Comparison of ENCODE assay signal across 18 cellular contexts in the genomic region with DNA sequence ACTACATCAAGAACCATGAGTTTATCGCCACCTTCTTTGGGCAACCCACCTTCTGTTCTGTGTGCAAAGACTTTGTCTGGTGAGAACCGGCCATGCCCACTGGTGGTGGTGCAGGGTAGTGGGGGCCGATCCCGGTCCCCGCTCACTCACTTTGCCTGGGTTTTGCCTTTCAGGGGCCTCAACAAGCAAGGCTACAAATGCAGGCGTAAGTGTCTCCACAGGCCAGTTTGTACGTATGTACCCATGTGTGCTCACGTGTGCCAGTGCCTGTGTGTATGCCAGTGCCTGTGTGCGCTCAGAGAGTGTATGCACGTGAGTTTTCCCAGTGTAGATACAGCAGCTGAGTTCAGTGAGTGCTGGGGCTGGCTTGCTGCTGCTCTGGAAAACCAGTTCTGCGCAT. TPM values are rescaled to one million over a fixed set of nuclear protein-coding genes. Genes with fewer than 3 reads are reported as not detected.
DNase-seq lines count a peak whose midpoint lies in the region; ATAC-seq, FAIRE-seq and TF ChIP-seq lines count a peak whose summit lies in the region.
"Had no signal": no experiment of that assay in that cellular context is flagged by ENCODE, and none has a peak within 500 bp of the region (broad histone marks: within the 10 kb centered on the region; RNA-seq: fewer than 3 reads in every experiment).

No MANE protein-coding gene starts in this region.

- H3K27me3 Mint-ChIP-seq in IgD-negative memory B cell = no peaks in the 10 kb centered on the region

- H3K4me2 ChIP-seq in BLaER1 (peak overlapping the region; percentile 93), GM12878 (ENCODE audit: control insufficient read depth, insufficient read depth) (no peak overlapping the region)

- no peak for TF ChIP-seq EP300 in GM12878 (IDR thresholded peaks at IDR 0.05; ENCODE audit: borderline replicate concordance in 1 of 2, control insufficient read depth in 1 of 2, low read depth in 2 of 2, low read length in 2 of 2)

- no peak for ATAC-seq in GM12878

- H3K36me3 ChIP-seq in BLaER1 (peaks cover 92% of the 10 kb centered on the region), GM12878 (ENCODE audit: control insufficient read depth in 2 of 2, insufficient read depth in 2 of 2, low read length in 1 of 2) (peaks cover 35 to 52% of the 10 kb centered on the region in 2 experiments), neutrophil (peaks cover 87% of the 10 kb centered on the region)

- 94% methylated on average over 11 of the region's 11 CpGs for WGBS in GM12878 (ENCODE audit: insufficient coverage, insufficient replicate concordance, low lambda C conversion rate, missing lambda C conversion rate)

- no peaks in the 10 kb centered on the region for H3K27me3 ChIP-seq in BLaER1
- no peaks in the 10 kb centered on the region for H3K27me3 ChIP-seq in GM12878 (replicated peaks in 1 of 2; ENCODE audit: control insufficient read depth in 2 of 2, insufficient read depth in 2 of 2, low read length in 1 of 2)
- no peaks in the 10 kb centered on the region for H3K27me3 ChIP-seq in neutrophil
- H3K27me3 ChIP-seq: Peyer's patch had no signal

- H3K9me3 Mint-ChIP-seq in IgD-negative memory B cell = no peaks in the 10 kb centered on the region

- in situ Hi-C loops in GM12878 (cut with MboI) = no loop called here

- H3K27ac Mint-ChIP-seq in IgD-negative memory B cell = peak overlapping the region; percentile 59 to 93 (median 79)

- no peak for FAIRE-seq in GM12878 (lab: Jason Lieb, UNC)
- FAIRE-seq: H54 had no signal

- TF ChIP-seq POLR2A in GM12878 (IDR thresholded peaks at IDR 0.05; ENCODE audit: low read depth, low read length) = no peak; the same call in 1 of the 2 replicates

- H3K4me3 Mint-ChIP-seq in IgD-negative memory B cell = peak overlapping the region in 2 of 4 donors; percentile 69 to 88

- H4K20me1 ChIP-seq in BLaER1 (peaks cover 57% of the 10 kb centered on the region), GM12878 (ENCODE audit: control insufficient read depth, insufficient read depth) (no peaks in the 10 kb centered on the region)

- H3K4me3 ChIP-seq in BLaER1 (no peak overlapping the region), GM12878 (no peak overlapping the region), neutrophil (ENCODE audit: low read depth in 1 of 2, low read length in 1 of 2) (no peak overlapping the region)
- H3K4me3 ChIP-seq: Peyer's patch, SK-N-MC had no signal

- peaks cover 21% of the 10 kb centered on the region for H3K79me2 ChIP-seq in GM12878 (ENCODE audit: control insufficient read depth, insufficient read depth, low read length)

- H3K9ac ChIP-seq in BLaER1 (no peak overlapping the region), GM12878 (ENCODE audit: control insufficient read depth, insufficient read depth, low read length) (no peak overlapping the region)

- POLR2A ChIA-PET in GM12878 (lab: Charles Lee) = interaction anchor here (1.0 to 3.1 kb wide), 6 partner anchors 8 to 44 kb away, joined by 3 to 22 read pairs (median 5); no protein-coding TSS in a partner anchor

- H2AFZ ChIP-seq in GM12878 (ENCODE audit: control insufficient read depth, low read depth, low read length) = no peak overlapping the region

- TF ChIP-seq CTCF in GM12878 (IDR thresholded peaks at IDR 0.05 in 2 of 3, conservative IDR thresholded peaks at IDR 0.05 in 1 of 3; ENCODE audit: control insufficient read depth in 2 of 3, extremely low read depth in 1 of 3, insufficient read depth in 1 of 3, low read depth in 3 of 3, low read length in 3 of 3) (no peak), neutrophil (IDR thresholded peaks at IDR 0.05) (no peak)

- H3K9me3 ChIP-seq in BLaER1 (no peaks in the 10 kb centered on the region), GM12878 (replicated peaks; ENCODE audit: control insufficient read depth, insufficient read depth, low read length) (no peaks in the 10 kb centered on the region), neutrophil (no peaks in the 10 kb centered on the region)
- H3K9me3 ChIP-seq: Peyer's patch had no signal

- intact Hi-C loops in GM12878 (cut with micrococcal nuclease; ENCODE audit: unreplicated experiment) = no loop called here

- RAD21 ChIA-PET in GM12878 (lab: Charles Lee; ENCODE audit: unreplicated experiment) = interaction anchor here (2.7 to 3.3 kb wide), 2 partner anchors 12 to 15 kb away, joined by 27 to 29 read pairs; no protein-coding TSS in a partner anchor

- DNase-seq in GM12878 (ENCODE audit: low read depth, low spot score) (no peak), glomerular visceral epithelial cell (ENCODE audit: extremely low spot score) (no peak), NCI-H187 (lab: John Stamatoyannopoulos, UW) (no peak), NCI-H2107 (lab: John Stamatoyannopoulos, UW) (no peak), AML-193 (lab: John Stamatoyannopoulos, UW) (no peak)
- DNase-seq: COR-L47, NCI-H1417 treated with DMSO at 0.1 percent for 48 hours, NCI-H2029, NCI-H2171 treated with DMSO at 0.1 percent for 48 hours, NCI-H510A, NCI-H774, Right ventricle myocardium superior had no signal

- 0 out of 2 replicates have a peak overlapping the region, but pooled peaks have one; percentile 69 for H3K27ac ChIP-seq in BLaER1
- H3K27ac ChIP-seq in GM12878 (ENCODE audit: control insufficient read depth, insufficient read depth) = peak overlapping the region; percentile 93
- H3K27ac ChIP-seq in neutrophil = peak overlapping the region; percentile 60
- H3K27ac ChIP-seq: SK-N-MC had no signal

- no peak for TF ChIP-seq RAD21 in GM12878 (IDR thresholded peaks at IDR 0.05; ENCODE audit: insufficient read depth, low read depth, low read length)

- CTCF ChIA-PET in GM12878 (lab: Yijun Ruan, JAX) = interaction anchor here (4.4 to 4.5 kb wide), 2 partner anchors 14 to 47 kb away, joined by 23 to 25 read pairs; no protein-coding TSS in a partner anchor

- H3K4me1 ChIP-seq in BLaER1 (peaks cover 34% of the 10 kb centered on the region), GM12878 (ENCODE audit: control insufficient read depth, insufficient read depth, low read length) (peaks cover 37% of the 10 kb centered on the region), neutrophil (ENCODE audit: control insufficient read depth in 1 of 2, insufficient read depth in 1 of 2, low read depth in 1 of 2, low read length in 1 of 2) (peaks cover 10 to 16% of the 10 kb centered on the region in 2 experiments)

- no TSS peak for BruUV-seq in GM12878 (replicated peaks; lab: Mats Ljungman, UMichigan)

- H3K36me3 Mint-ChIP-seq in IgD-negative memory B cell = no peaks in the 10 kb centered on the region

- peaks cover 35 to 44% (median 37%) of the 10 kb centered on the region in 3 donors for H3K4me1 Mint-ChIP-seq in IgD-negative memory B cell

- SMC1A ChIA-PET in GM12878 (lab: Charles Lee; ENCODE audit: uncharacterized antibody, unreplicated experiment) = interaction anchor here (0.8 to 4.6 kb wide), 8 partner anchors 10 to 198 kb away, joined by 3 to 21 read pairs (median 5); no protein-coding TSS in a partner anchor

TF ChIP-seq in GM12878, 131 proteins besides CTCF, POLR2A, EP300 and RAD21 (continues in another document):
- TF ChIP-seq HDAC2 (IDR thresholded peaks at IDR 0.05) (no peak), ZNF274 (IDR thresholded peaks at IDR 0.05; ENCODE audit: insufficient read depth, insufficient read length) (no peak), ZNF384 (IDR thresholded peaks at IDR 0.05; ENCODE audit: borderline replicate concordance, low read depth, low read length) (no peak)

RNA-seq across cellular contexts. Expression of a gene that starts 20.5 kb away (rescaled TPM):
- polyA plus RNA-seq in IgD-negative memory B cell = 69.2 TPM
- total RNA-seq in GM12878 (2013; cell fraction: nucleolus; rRNA removed) = 13.2 and 14.9 TPM in 2 replicates
- total RNA-seq in GM12878 (2014; rRNA removed) = 12.5 and 17.3 TPM in 2 replicates
- total RNA-seq in GM12878 (2014; rRNA removed; fragmentation: Illumina TruSeq; extraction: Trizol) = 28.0 TPM in 2 replicates
- total RNA-seq in GM12878 (2021) = 78.3 and 81.7 TPM in 2 replicates
- 27.9 TPM for polyA plus RNA-seq in GM12878 (2011; ENCODE audit: low read depth)
- 69.0 and 114 TPM in 2 replicates for polyA plus RNA-seq in GM12878 (2011; rRNA removed)
- polyA plus RNA-seq in GM12878 (2011; cell fraction: cytosol; rRNA removed) = 110 and 139 TPM in 2 replicates
- 155 and 176 TPM in 2 replicates for polyA plus RNA-seq in GM12878 (2011; cell fraction: nucleus; rRNA removed)
- 57.8 and 64.6 TPM in 2 replicates for polyA plus RNA-seq in GM12878 (2012)
- 79.1 and 90.0 TPM in 2 replicates for polyA plus RNA-seq in GM12878 (2014; fragmentation: Illumina TruSeq; extraction: Trizol)
- polyA plus RNA-seq in GM12878 (2014; fragmentation: Nextera tagmentation; extraction: Ambion mirVana) = 10 to 100 TPM; 13.2 to 22.1 TPM
- polyA plus RNA-seq in GM12878 (2014; rRNA removed) = 85.7 and 90.7 TPM in 2 replicates
- 10 to 100 TPM; 10.0 to 56.8 TPM for polyA plus RNA-seq in GM12878 (2016; fragmentation: Nextera tagmentation; extraction: Ambion mirVana)
- polyA minus RNA-seq in GM12878 (2011; rRNA and poly(A)+ RNA removed) = 123 and 129 TPM in 2 replicates
- polyA minus RNA-seq in GM12878 (2011; cell fraction: cytosol; rRNA and poly(A)+ RNA removed) = 34.2 and 36.8 TPM in 2 replicates
- polyA minus RNA-seq in GM12878 (2011; cell fraction: nucleus; rRNA and poly(A)+ RNA removed) = 40.1 and 59.2 TPM in 2 replicates

RNA-seq across cellular contexts. Expression of a gene that starts 51.3 kb away (rescaled TPM):
- 17.4 TPM for polyA plus RNA-seq in IgD-negative memory B cell
- total RNA-seq in GM12878 (2013; cell fraction: nucleolus; rRNA removed) = 64.3 and 64.9 TPM in 2 replicates
- total RNA-seq in GM12878 (2014; rRNA removed) = 27.5 and 31.1 TPM in 2 replicates
- total RNA-seq in GM12878 (2014; rRNA removed; fragmentation: Illumina TruSeq; extraction: Trizol) = 16.0 and 16.6 TPM in 2 replicates
- total RNA-seq in GM12878 (2021) = 40.3 and 41.3 TPM in 2 replicates
- polyA plus RNA-seq in GM12878 (2011; ENCODE audit: low read depth) = 8.9 TPM
- 29.5 and 34.5 TPM in 2 replicates for polyA plus RNA-seq in GM12878 (2011; rRNA removed)
- polyA plus RNA-seq in GM12878 (2011; cell fraction: cytosol; rRNA removed) = 27.7 and 30.4 TPM in 2 replicates
- polyA plus RNA-seq in GM12878 (2011; cell fraction: nucleus; rRNA removed) = 15.8 and 24.1 TPM in 2 replicates
- 16.6 and 24.6 TPM in 2 replicates for polyA plus RNA-seq in GM12878 (2012)
- 33.3 and 34.5 TPM in 2 replicates for polyA plus RNA-seq in GM12878 (2014; fragmentation: Illumina TruSeq; extraction: Trizol)
- polyA plus RNA-seq in GM12878 (2014; fragmentation: Nextera tagmentation; extraction: Ambion mirVana) = 10 to 100 TPM; 24.7 to 29.0 TPM
- polyA plus RNA-seq in GM12878 (2014; rRNA removed) = 33.5 and 36.0 TPM in 2 replicates
- polyA plus RNA-seq in GM12878 (2016; fragmentation: Nextera tagmentation; extraction: Ambion mirVana) = 10 to 100 TPM; 73.8 to 75.1 TPM
- 41.8 and 52.7 TPM in 2 replicates for polyA minus RNA-seq in GM12878 (2011; rRNA and poly(A)+ RNA removed)
- polyA minus RNA-seq in GM12878 (2011; cell fraction: cytosol; rRNA and poly(A)+ RNA removed) = 11.5 and 13.1 TPM in 2 replicates
- 13.4 and 21.2 TPM in 2 replicates for polyA minus RNA-seq in GM12878 (2011; cell fraction: nucleus; rRNA and poly(A)+ RNA removed)
